Comparison of ENCODE assay signal across 30 cellular contexts in the genomic region with DNA sequence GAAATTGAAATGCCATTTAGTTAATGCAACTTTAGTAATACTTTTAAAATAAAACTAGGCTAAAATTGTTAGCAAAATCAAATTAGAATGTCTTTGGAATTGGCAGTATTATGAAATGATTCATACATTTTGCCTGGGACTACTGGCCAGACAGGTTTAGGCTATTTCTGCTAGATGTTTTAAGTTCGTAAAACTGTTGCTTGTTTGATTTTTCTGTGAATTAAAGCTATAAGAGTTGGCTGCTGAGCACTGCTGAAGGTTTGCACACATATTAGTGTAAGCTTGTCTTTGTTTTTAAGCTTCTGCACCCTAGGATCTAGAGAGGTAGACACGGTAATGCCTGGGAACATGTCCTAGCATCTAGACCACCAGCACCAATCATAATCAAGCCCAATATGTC.
"Had no signal": no experiment of that assay in that cellular context is flagged by ENCODE, and none has a peak within 500 bp of the region (broad histone marks: within the 10 kb centered on the region; RNA-seq: fewer than 3 reads in every experiment).

No MANE protein-coding gene starts in this region.

- H3K27ac ChIP-seq: adrenal gland, ascending aorta, body of pancreas, brain microvascular endothelial cell, breast epithelium, cardiac muscle cell had no signal

- H3K4me1 ChIP-seq: adrenal gland, ascending aorta, body of pancreas, breast epithelium had no signal

- H3K4me3 ChIP-seq: adrenal gland, ascending aorta, body of pancreas, breast epithelium, cardiac muscle cell had no signal

- DNase-seq: activated effector memory CD4-positive, alpha-beta T cell treated with anti-CD3 and anti-CD28 coated beads, Interleukin-2, amount 50 U/mL, for 16 hours; activated effector memory CD4-positive, alpha-beta T cell treated with Interleukin-2 at 50 U/mL for 16 hours; activated gamma-delta T cell; activated gamma-delta T cell treated with Interleukin-2 at 50 U/mL for 16 hours; activated naive CD4-positive, alpha-beta T cell; activated naive CD4-positive, alpha-beta T cell treated with anti-CD3 and anti-CD28 coated beads for 36 hours; activated naive CD4-positive, alpha-beta T cell treated with anti-CD3 and anti-CD28 coated beads, Interleukin-2, amount 10 ng/mL, durations not matched to agents 7 days and 5 days; activated naive CD4-positive, alpha-beta T cell treated with anti-CD3 and anti-CD28 coated beads, Interleukin-2, amount 50 U/mL, for 16 hours; activated naive CD4-positive, alpha-beta T cell treated with Interleukin-2 at 50 U/mL for 16 hours; activated naive CD8-positive, alpha-beta T cell treated with anti-CD3 and anti-CD28 coated beads for 36 hours; activated naive CD8-positive, alpha-beta T cell treated with anti-CD3 and anti-CD28 coated beads, Interleukin-2, amount 10 ng/mL, durations not matched to agents 7 days and 5 days; activated naive CD8-positive, alpha-beta T cell treated with anti-CD3 and anti-CD28 coated beads, Interleukin-2, amount 50 U/mL, for 24 hours; activated T-cell treated with anti-CD3 and anti-CD28 coated beads, Interleukin-2, amount 50 U/mL, for 1 hour; activated T-cell treated with anti-CD3 and anti-CD28 coated beads, Interleukin-2, amount 50 U/mL, for 24 hours; activated T-cell treated with anti-CD3 and anti-CD28 coated beads, Interleukin-2, amount 50 U/mL, for 4 hours; activated T-cell treated with anti-CD3 and anti-CD28 coated beads, Interleukin-2, amount 50 U/mL, for 48 hours; activated T-cell treated with anti-CD3 and anti-CD28 coated beads, Interleukin-2, amount 50 U/mL, for 72 hours; adrenal gland; amniotic stem cell; amygdala; anterior cingulate cortex; aorta; body of pancreas; brain microvascular endothelial cell; caudate nucleus; central memory CD4-positive, alpha-beta T cell; cerebellar nuclear complex had no signal

- H3K9me3 ChIP-seq: body of pancreas had no signal

- H3K36me3 ChIP-seq: adrenal gland, ascending aorta, brain microvascular endothelial cell, breast epithelium, cardiac muscle cell had no signal
